Comparison of ENCODE assay signal across 8 cellular contexts in genomic region chr2:241315183-241315878, GRCh38. TPM values are rescaled to one million over a fixed set of nuclear protein-coding genes. Genes with fewer than 3 reads are reported as not detected.
DNase-seq lines count a peak whose midpoint lies in the region; ATAC-seq and TF ChIP-seq lines count a peak whose summit lies in the region.

Gene HDLBP, minus strand, starts transcription at chr2:241315672. Its CDS starts 48,803 bp downstream, at chr2:241266869.

- ATAC-seq in GM19397 (IDR thresholded peaks at IDR 0.05; ENCODE audit: unreplicated experiment) (peak; percentile 70), HG03571 (IDR thresholded peaks at IDR 0.05; ENCODE audit: unreplicated experiment) (peak; percentile 49), right lobe of liver (peak; percentile 85 to 92 (median 86))

- H3K9me3 Mint-ChIP-seq in CD14-positive monocyte: no peaks in the 10 kb centered on the region

- DNase-seq in CD14-positive monocyte (ENCODE audit: low spot score): peak; percentile 100
- peak; percentile 96 for DNase-seq in NCI-H774 (lab: John Stamatoyannopoulos, UW)
- DNase-seq in activated CD4-positive, alpha-beta T cell treated with anti-CD3 and anti-CD28 coated beads, Interleukin-2, amount 50 U/mL, for 48 hours: peak; percentile 100
- DNase-seq in dermis microvascular lymphatic vessel endothelial cell (ENCODE audit: low read depth in 2 of 2): peak; percentile 98 to 99
- DNase-seq in right lobe of liver: peak; percentile 100
- peak; percentile 100 for DNase-seq in stimulated activated CD4-positive, alpha-beta T cell treated with anti-CD3 and anti-CD28 coated beads, Interleukin-4, amount 100 ng/mL, for 4 hours

- TF ChIP-seq POLR2A in right lobe of liver (IDR thresholded peaks at IDR 0.05): peak; percentile 92

- peaks cover 13 to 15% of the 10 kb centered on the region in 2 donors for H3K36me3 Mint-ChIP-seq in CD14-positive monocyte

- peak within 1 kb of the TSS; percentile 96 to 99 for H3K4me3 Mint-ChIP-seq in CD14-positive monocyte

- peaks cover 72% of the 10 kb centered on the region for H3K4me1 Mint-ChIP-seq in CD14-positive monocyte

- no peaks in the 10 kb centered on the region for H3K9me3 ChIP-seq in right lobe of liver

- peaks cover 0 to 69% (median 18%) of the 10 kb centered on the region in 4 donors for H3K4me1 ChIP-seq in right lobe of liver

- 1% methylated on average over 16 of the region's 64 CpGs for WGBS in right lobe of liver (ENCODE audit: insufficient coverage, low coverage, low lambda C conversion rate, missing lambda C conversion rate)

- no peaks in the 10 kb centered on the region for H3K27me3 ChIP-seq in right lobe of liver

- intact Hi-C loops in CD14-positive monocyte (cut with micrococcal nuclease): loop anchor here (2.0 to 5.0 kb wide), 3 partner anchors 41 to 321 kb away; partner anchors contain the start of genes FARP2 (in 2 of the 2), ATG4B (in 1 of the 2), PPP1R7 (in 1 of the 2) and THAP4 (in 1 of the 2)
- intact Hi-C loops in right lobe of liver (cut with DNase I): no loop called here

- TF ChIP-seq CTCF in CD14-positive monocyte (IDR thresholded peaks at IDR 0.05) (no peak), right lobe of liver (IDR thresholded peaks at IDR 0.05) (peak in 3 of 4 donors; percentile 42 to 65 (median 51))

- H3K4me3 ChIP-seq in right lobe of liver: peak within 1 kb of the TSS; percentile 85 to 96 (median 90)

- peak within 1 kb of the TSS; percentile 97 to 99 (median 98) for H3K27ac ChIP-seq in right lobe of liver

- no peaks in the 10 kb centered on the region for H3K36me3 ChIP-seq in right lobe of liver

- H3K27ac Mint-ChIP-seq in CD14-positive monocyte: peak within 1 kb of the TSS; percentile 100

- peaks cover 0 to 5% (median 4%) of the 10 kb centered on the region in 3 donors for H3K27me3 Mint-ChIP-seq in CD14-positive monocyte (ENCODE audit: low read depth in 3 of 3)

RNA-seq across cellular contexts. Expression of gene HDLBP, which starts in this region (rescaled TPM):
- polyA plus RNA-seq in CD14-positive monocyte: 10 to 100 TPM; 50.4 to 69.9 TPM
- total RNA-seq in dermis microvascular lymphatic vessel endothelial cell (660 and 780 TPM in 2 replicates), right lobe of liver (100 to 1,000 TPM; 341 to 557 (median 479) TPM)

Comparison
In these comparisons a context has a peak if more than half of its experiments do, and no peak if none do; other contexts are left out.
1. Peak in every context shown above with its lines: DNase-seq, ATAC-seq, H3K4me3 ChIP-seq and H3K27ac ChIP-seq.
2. intact Hi-C loops: an anchor here in CD14-positive monocyte (2.0 to 5.0 kb wide); none called in right lobe of liver.